In the genomic region with DNA sequence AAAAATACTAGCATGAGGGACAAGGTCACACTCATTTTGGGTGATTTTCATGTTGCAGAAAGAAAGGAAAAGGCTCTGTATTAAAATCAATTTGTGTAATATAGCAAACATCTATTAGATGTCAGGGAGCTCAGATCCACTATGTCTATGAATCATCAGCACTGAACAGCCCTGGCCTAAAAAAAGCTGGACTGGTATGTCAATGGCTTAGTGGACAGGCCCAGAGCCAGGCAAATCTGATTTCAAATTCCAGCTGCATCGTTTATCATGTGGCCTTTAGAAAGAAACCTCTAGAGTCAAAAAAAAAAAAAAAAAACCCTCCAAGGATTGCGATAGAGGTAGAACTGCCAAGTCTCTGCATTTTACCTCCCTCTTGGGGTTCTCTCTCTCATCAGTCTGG, we compare ENCODE assay signal across 18 cellular contexts. TPM values are rescaled to one million over a fixed set of nuclear protein-coding genes. Genes with fewer than 3 reads are reported as not detected.
DNase-seq lines count a peak whose midpoint lies in the region; ATAC-seq and TF ChIP-seq lines count a peak whose summit lies in the region.
"Had no signal": no experiment of that assay in that cellular context is flagged by ENCODE, and none has a peak within 500 bp of the region (broad histone marks: within the 10 kb centered on the region; RNA-seq: fewer than 3 reads in every experiment).

No MANE protein-coding gene starts in this region.

- WGBS in mesenchymal stem cell: 35% methylated on average over 2 of the region's 2 CpGs
- 63 to 86% (median 75%) methylated on average over 2 of the region's 2 CpGs for WGBS in spleen, 5 donors

- POLR2A ChIA-PET in MCF 10A (lab: Yijun Ruan, JAX): no interaction called here

- no peak overlapping the region for H4K8ac ChIP-seq in mesenchymal stem cell (ENCODE audit: low read length)

- H3K27ac ChIP-seq in mesenchymal stem cell (ENCODE audit: low read length, poor library complexity, severe bottlenecking): no peak overlapping the region
- peak overlapping the region; percentile 34 for H3K27ac ChIP-seq in vagina
- peak overlapping the region in 4 of 8 donors; percentile 13 to 38 (median 27) for H3K27ac ChIP-seq in spleen
- H3K27ac ChIP-seq: 22Rv1, thyroid gland had no signal

- H3K4ac ChIP-seq in mesenchymal stem cell (ENCODE audit: low read depth in 1 of 2, low read length in 2 of 2): no peak overlapping the region

- peak overlapping the region; percentile 29 for H4K91ac ChIP-seq in mesenchymal stem cell (ENCODE audit: low read length)

- H3K4me3 Mint-ChIP-seq in MCF 10A (ENCODE audit: unreplicated experiment): no peak overlapping the region
- H3K4me3 Mint-ChIP-seq: activated naive CD8-positive, alpha-beta T cell treated with anti-CD3 and anti-CD28 coated beads for 36 hours; natural killer cell had no signal

- H3K4me3 ChIP-seq in fibroblast of mammary gland (ENCODE audit: control insufficient read depth, low read depth, low read length): no peak overlapping the region
- H3K4me3 ChIP-seq in mesenchymal stem cell (ENCODE audit: insufficient read depth in 1 of 2, low read depth in 1 of 2, low read length in 2 of 2): peak overlapping the region in 1 of 2 experiments; percentile 25
- no peak overlapping the region for H3K4me3 ChIP-seq in vagina
- no peak overlapping the region for H3K4me3 ChIP-seq in spleen
- H3K4me3 ChIP-seq: thyroid gland had no signal

- H2AFZ ChIP-seq in mesenchymal stem cell (ENCODE audit: low read depth, low read length): no peak overlapping the region

- H2BK12ac ChIP-seq in mesenchymal stem cell (ENCODE audit: low read length in 2 of 2): no peak overlapping the region

- no peak overlapping the region for H3K14ac ChIP-seq in mesenchymal stem cell (ENCODE audit: low read length in 2 of 2)

- H3K36me3 Mint-ChIP-seq in MCF 10A (ENCODE audit: insufficient read depth, unreplicated experiment): no peaks in the 10 kb centered on the region

- TF ChIP-seq CTCF in fibroblast of mammary gland (conservative IDR thresholded peaks at IDR 0.05; ENCODE audit: control insufficient read depth, insufficient read depth, low read depth, low read length) (no peak), vagina (IDR thresholded peaks at IDR 0.05) (no peak), spleen (IDR thresholded peaks at IDR 0.05 in 8 of 11, conservative IDR thresholded peaks at IDR 0.05 in 3 of 11) (no peak), MCF 10A (IDR thresholded peaks at IDR 0.05; ENCODE audit: unreplicated experiment) (no peak)

- H2AK5ac ChIP-seq in mesenchymal stem cell (ENCODE audit: low read length, severe bottlenecking): no peak overlapping the region

- peaks cover 9% of the 10 kb centered on the region for H3K9me3 Mint-ChIP-seq in MCF 10A (ENCODE audit: unreplicated experiment)

- CTCF ChIA-PET in MCF 10A (lab: Yijun Ruan, JAX): interaction anchor here (0.6 kb wide), 2 partner anchors 49 to 154 kb away, joined by 3 read pairs; no protein-coding TSS in a partner anchor

- H3K27me3 ChIP-seq in mesenchymal stem cell (ENCODE audit: control insufficient read depth in 1 of 2, insufficient read depth in 1 of 2, low read length in 2 of 2) (peaks cover 0 to 8% of the 10 kb centered on the region in 2 experiments), vagina (no peaks in the 10 kb centered on the region), spleen (replicated peaks in 1 of 7) (peaks cover 0 to 14% (median 7%) of the 10 kb centered on the region in 7 donors)
- H3K27me3 ChIP-seq: thyroid gland had no signal

- H2BK5ac ChIP-seq in mesenchymal stem cell (ENCODE audit: low read depth, low read length, poor library complexity, severe bottlenecking): no peak overlapping the region

- peak overlapping the region; percentile 56 for H3K9ac ChIP-seq in mesenchymal stem cell (ENCODE audit: low read length)

- H3K4me1 Mint-ChIP-seq in MCF 10A (ENCODE audit: insufficient read depth, unreplicated experiment): no peaks in the 10 kb centered on the region
- H3K4me1 Mint-ChIP-seq: activated naive CD8-positive, alpha-beta T cell treated with anti-CD3 and anti-CD28 coated beads for 36 hours had no signal

- H3K27me3 Mint-ChIP-seq in MCF 10A (ENCODE audit: insufficient read depth, unreplicated experiment): no peaks in the 10 kb centered on the region

- H3K79me1 ChIP-seq in mesenchymal stem cell (replicated peaks; ENCODE audit: low read length, poor library complexity, severe bottlenecking): peaks cover 8% of the 10 kb centered on the region

- no peak overlapping the region for H2BK15ac ChIP-seq in mesenchymal stem cell (ENCODE audit: low read depth, poor library complexity, severe bottlenecking)

- intact Hi-C loops in Right ventricle myocardium inferior (cut with DNase I) (no loop called here), cardiac septum (cut with DNase I) (no loop called here), vagina (cut with DNase I) (no loop called here), spleen (cut with DNase I; ENCODE audit: low total_unique reads) (no loop called here), MCF 10A (cut with micrococcal nuclease) (no loop called here)

- no peak overlapping the region for H2BK120ac ChIP-seq in mesenchymal stem cell (ENCODE audit: low read depth, low read length)

- H3K18ac ChIP-seq in mesenchymal stem cell (ENCODE audit: low read depth in 1 of 2, low read length in 2 of 2): no peak overlapping the region

- TF ChIP-seq POLR2A in vagina (IDR thresholded peaks at IDR 0.05) (no peak), spleen (IDR thresholded peaks at IDR 0.05) (no peak)

- DNase-seq in Right ventricle myocardium inferior (ENCODE audit: missing footprints): no peak
- DNase-seq in cardiac septum (ENCODE audit: low spot score): no peak
- DNase-seq in fibroblast of mammary gland (ENCODE audit: low read depth): peak; percentile 84
- peak; percentile 75 for DNase-seq in mesenchymal stem cell
- DNase-seq in vagina (ENCODE audit: extremely low spot score in 2 of 2): no peak
- DNase-seq in spleen: no peak
- no peak for DNase-seq in MCF 10A (ENCODE audit: unreplicated experiment)
- no peak for DNase-seq in NCI-H2196 treated with DMSO at 0.1 percent for 48 hours (lab: John Stamatoyannopoulos, UW; ENCODE audit: unreplicated experiment)
- DNase-seq: activated CD4-positive, alpha-beta T cell treated with anti-CD3 and anti-CD28 coated beads, Interleukin-2, amount 50 U/mL, for 48 hours; activated naive CD8-positive, alpha-beta T cell treated with anti-CD3 and anti-CD28 coated beads for 36 hours; activated T-cell treated with anti-CD3 and anti-CD28 coated beads, Interleukin-2, amount 50 U/mL, for 48 hours; hippocampal formation; natural killer cell; NCI-H1930; NCI-H510A treated with DMSO at 0.1 percent for 48 hours; stimulated activated CD4-positive, alpha-beta T cell treated with anti-CD3 and anti-CD28 coated beads, Interleukin-4, amount 100 ng/mL, for 4 hours; thyroid gland had no signal

- no peak overlapping the region for H3K4me2 ChIP-seq in mesenchymal stem cell (ENCODE audit: low read length, poor library complexity, severe bottlenecking)

- peak; percentile 61 for ATAC-seq in Right ventricle myocardium inferior
- ATAC-seq: natural killer cell had no signal

- H3K9me3 ChIP-seq in mesenchymal stem cell (ENCODE audit: control insufficient read depth, low read length) (peaks cover 13% of the 10 kb centered on the region), vagina (peaks cover 14% of the 10 kb centered on the region), spleen (peaks cover 0 to 26% (median 18%) of the 10 kb centered on the region in 8 donors)
- H3K9me3 ChIP-seq: thyroid gland had no signal

- H3K23ac ChIP-seq in mesenchymal stem cell (ENCODE audit: low read length in 2 of 2): no peak overlapping the region

- peaks cover 0 to 3% of the 10 kb centered on the region in 2 experiments for H3K36me3 ChIP-seq in mesenchymal stem cell (ENCODE audit: control insufficient read depth in 1 of 2, insufficient read depth in 2 of 2, low read depth in 1 of 2, low read length in 2 of 2)
- H3K36me3 ChIP-seq in vagina: no peaks in the 10 kb centered on the region
- no peaks in the 10 kb centered on the region for H3K36me3 ChIP-seq in spleen
- H3K36me3 ChIP-seq: thyroid gland had no signal

- peaks cover 6% of the 10 kb centered on the region for H3K4me1 ChIP-seq in mesenchymal stem cell (ENCODE audit: control insufficient read depth, insufficient read depth, low read depth, low read length)
- peaks cover 24% of the 10 kb centered on the region for H3K4me1 ChIP-seq in vagina
- H3K4me1 ChIP-seq in spleen: peaks cover 0 to 32% (median 15%) of the 10 kb centered on the region in 6 donors
- H3K4me1 ChIP-seq: thyroid gland had no signal

- H3K27ac Mint-ChIP-seq in MCF 10A (ENCODE audit: low read depth, unreplicated experiment): no peak overlapping the region
- H3K27ac Mint-ChIP-seq: activated naive CD8-positive, alpha-beta T cell treated with anti-CD3 and anti-CD28 coated beads for 36 hours had no signal

- no TSS peak for BruUV-seq in MCF 10A (replicated peaks; lab: Mats Ljungman, UMichigan)

RNA-seq across cellular contexts. Expression of gene GAS7, which starts 5.4 kb away (rescaled TPM):
- total RNA-seq in Right ventricle myocardium inferior (90.5 TPM), cardiac septum (75.9 TPM), vagina (47.1 TPM), spleen (100 to 1,000 TPM in 3 of 7 donors, 10 to 100 TPM in 4; 47.4 to 127 (median 83.0) TPM), MCF 10A (2022) (0.22 TPM in 1 of 2 replicates, not detected in the other)
- polyA plus RNA-seq in mesenchymal stem cell (2013, experiment 1 of 2): 20.4 TPM
- polyA plus RNA-seq in mesenchymal stem cell (2013, experiment 2 of 2): 21.6 TPM
- 10 to 100 TPM in 1 of 3 donors, 1 to 10 TPM in 2; 4.1 to 16.8 (median 4.4) TPM for polyA plus RNA-seq in spleen

Comparison
In these comparisons a context has a peak if more than half of its experiments do, and no peak if none do; other contexts are left out.
1. DNase-seq: peak in fibroblast of mammary gland (single experiment) and mesenchymal stem cell (single experiment); none in Right ventricle myocardium inferior (single experiment), cardiac septum (single experiment), vagina (0 of 2), spleen (single experiment), MCF 10A (single experiment) and NCI-H2196 treated with DMSO at 0.1 percent for 48 hours (single experiment).
2. RNA of gene GAS7, which starts 5.4 kb away (total RNA-seq): 90.5 TPM in Right ventricle myocardium inferior (single experiment), 47.4 to 127 TPM in spleen, 75.9 TPM in cardiac septum (single experiment) and 47.1 TPM in vagina (single experiment); 0.22 TPM in MCF 10A; every median in the first group is over 10 times any median in the second.